In genomic region chr11:96207459-96208449, GRCh38 we compare ENCODE assay signal across 8 cellular contexts.
DNase-seq lines count a peak whose midpoint lies in the region; ATAC-seq, FAIRE-seq and TF ChIP-seq lines count a peak whose summit lies in the region.

No MANE protein-coding gene starts in this region.

- H3K4me3 ChIP-seq in GM23248 (no peak overlapping the region), endothelial cell of umbilical vein (replicated peaks in 1 of 3; ENCODE audit: insufficient read depth in 1 of 3, low read depth in 1 of 3, low read length in 3 of 3) (peak overlapping the region in 1 of 3 experiments; percentile 42), skeletal muscle satellite cell (ENCODE audit: low read length) (no peak overlapping the region)

- no peaks in the 10 kb centered on the region for H4K20me1 ChIP-seq in GM23248 (ENCODE audit: insufficient read depth)
- no peaks in the 10 kb centered on the region for H4K20me1 ChIP-seq in endothelial cell of umbilical vein (replicated peaks; ENCODE audit: control insufficient read depth, extremely low read depth, insufficient read depth, low read length)

- H3F3A ChIP-seq in GM23248 (ENCODE audit: insufficient read depth): peaks cover 37% of the 10 kb centered on the region

- DNase-seq in GM23248 (peak; percentile 8), endothelial cell of umbilical vein (ENCODE audit: low read depth, low spot score) (peak; percentile 89), NCI-H524 (lab: John Stamatoyannopoulos, UW) (no peak), COLO668 (lab: John Stamatoyannopoulos, UW; ENCODE audit: unreplicated experiment) (no peak)

- in situ Hi-C loops in GM23248 (cut with MboI): no loop called here

- peaks cover 45% of the 10 kb centered on the region for H3K4me1 ChIP-seq in GM23248 (ENCODE audit: insufficient read depth)
- peaks cover 48% of the 10 kb centered on the region for H3K4me1 ChIP-seq in endothelial cell of umbilical vein (ENCODE audit: control insufficient read depth, extremely low read depth, insufficient read depth, low read length)
- H3K4me1 ChIP-seq in skeletal muscle satellite cell (ENCODE audit: control insufficient read depth, insufficient read depth, low read length): peaks cover 32% of the 10 kb centered on the region

- intact Hi-C loops in endothelial cell of umbilical vein (cut with micrococcal nuclease): loop anchor here (1.0 to 5.0 kb wide), 8 partner anchors 8 to 195 kb away; partner anchors contain the start of gene MAML2

- H3K79me2 ChIP-seq in GM23248 (ENCODE audit: insufficient read depth) (peaks cover 100% of the 10 kb centered on the region), endothelial cell of umbilical vein (ENCODE audit: control insufficient read depth, insufficient read depth, low read length) (peaks cover 5% of the 10 kb centered on the region)

- H3K27me3 ChIP-seq in GM23248 (replicated peaks; ENCODE audit: insufficient read depth) (no peaks in the 10 kb centered on the region), endothelial cell of umbilical vein (ENCODE audit: control insufficient read depth in 2 of 2, insufficient read depth in 2 of 2, low read length in 2 of 2) (no peaks in the 10 kb centered on the region), skeletal muscle satellite cell (ENCODE audit: control insufficient read depth, insufficient read depth, low read length) (no peaks in the 10 kb centered on the region)

- no peaks in the 10 kb centered on the region for H3K9me1 ChIP-seq in endothelial cell of umbilical vein (replicated peaks; ENCODE audit: control insufficient read depth, extremely low read depth, insufficient read depth, low read length)

- 72 to 75% methylated on average over 5 of the region's 5 CpGs for WGBS in GM23248 (ENCODE audit: low coverage in 1 of 2, low lambda C conversion rate in 2 of 2, missing lambda C conversion rate in 2 of 2), 2 experiments

- H2AFZ ChIP-seq in GM23248: no peak overlapping the region
- H2AFZ ChIP-seq in endothelial cell of umbilical vein (ENCODE audit: low read depth, low read length): no peak overlapping the region

- FAIRE-seq in endothelial cell of umbilical vein (lab: Jason Lieb, UNC): peak; percentile 87

- H3K4me2 ChIP-seq in GM23248 (ENCODE audit: unreplicated experiment) (no peak overlapping the region), endothelial cell of umbilical vein (ENCODE audit: insufficient read depth, low read length) (peak overlapping the region; percentile 95), skeletal muscle satellite cell (ENCODE audit: low read length) (peak overlapping the region; percentile 17)

- H3K27ac ChIP-seq in GM23248 (no peak overlapping the region), endothelial cell of umbilical vein (ENCODE audit: insufficient read depth, low read depth, low read length) (peak overlapping the region; percentile 94)

- CTCF ChIA-PET in endothelial cell of umbilical vein (lab: Charles Lee): interaction anchor here (0.7 to 2.1 kb wide), 17 partner anchors 11 to 418 kb away, joined by 3 to 15 read pairs (median 4); partner anchors contain the start of genes FAM76B and MAML2

- ATAC-seq in GM21381 (IDR thresholded peaks at IDR 0.05; ENCODE audit: unreplicated experiment) (no peak), HG02588 (IDR thresholded peaks at IDR 0.05; ENCODE audit: unreplicated experiment) (no peak)

- peak; percentile 72 for TF ChIP-seq POLR2A in endothelial cell of umbilical vein (IDR thresholded peaks at IDR 0.05; ENCODE audit: low read depth, low read length)

- H3K9me2 ChIP-seq in GM23248 (ENCODE audit: insufficient read depth): no peaks in the 10 kb centered on the region

- no peak for TF ChIP-seq CTCF in endothelial cell of umbilical vein (IDR thresholded peaks at IDR 0.05; ENCODE audit: extremely low read depth in 1 of 2, insufficient read depth in 1 of 2, low read depth in 1 of 2, low read length in 2 of 2)

- dilution Hi-C loops in endothelial cell of umbilical vein (cut with MboI; ENCODE audit: extremely low pct_ligation_motif_present, low sequenced_read_pairs): no loop called here

- no peak overlapping the region for H3K9ac ChIP-seq in GM23248
- peak overlapping the region; percentile 62 for H3K9ac ChIP-seq in endothelial cell of umbilical vein (replicated peaks; ENCODE audit: extremely low read depth, insufficient read depth, low read length)
- H3K9ac ChIP-seq in skeletal muscle satellite cell (ENCODE audit: low read depth, low read length): no peak overlapping the region

- TSS peak; percentile 99 for BruUV-seq in endothelial cell of umbilical vein (replicated peaks; lab: Mats Ljungman, UMichigan)

- H3K36me3 ChIP-seq in GM23248 (ENCODE audit: low read depth) (no peaks in the 10 kb centered on the region), endothelial cell of umbilical vein (ENCODE audit: control insufficient read depth in 2 of 2, extremely low read depth in 1 of 2, insufficient read depth in 2 of 2, low read length in 2 of 2) (no peaks in the 10 kb centered on the region), skeletal muscle satellite cell (ENCODE audit: insufficient read depth, low read length) (peaks cover 4% of the 10 kb centered on the region)

- H3K9me3 ChIP-seq in GM23248 (ENCODE audit: low read depth) (no peaks in the 10 kb centered on the region), endothelial cell of umbilical vein (replicated peaks; ENCODE audit: control insufficient read depth, insufficient read depth, low read length) (no peaks in the 10 kb centered on the region), skeletal muscle satellite cell (replicated peaks; ENCODE audit: low read length) (no peaks in the 10 kb centered on the region)

- POLR2A ChIA-PET in endothelial cell of umbilical vein (lab: Charles Lee): interaction anchor here (0.7 kb wide), 1 partner anchor 100 kb away, joined by 3 read pairs; no protein-coding TSS in a partner anchor

TF ChIP-seq in PFSK-1, 5 proteins besides CTCF, POLR2A, EP300 and RAD21:
- TF ChIP-seq TAF1 (IDR thresholded peaks at IDR 0.05; ENCODE audit: borderline replicate concordance, insufficient read depth, low read length) (no peak), SIN3A (IDR thresholded peaks at IDR 0.05; ENCODE audit: borderline replicate concordance, insufficient read depth, low read length) (0 out of 2 replicates have a peak, but pooled peaks have one; percentile 63)
- TF ChIP-seq, protein P1, sequence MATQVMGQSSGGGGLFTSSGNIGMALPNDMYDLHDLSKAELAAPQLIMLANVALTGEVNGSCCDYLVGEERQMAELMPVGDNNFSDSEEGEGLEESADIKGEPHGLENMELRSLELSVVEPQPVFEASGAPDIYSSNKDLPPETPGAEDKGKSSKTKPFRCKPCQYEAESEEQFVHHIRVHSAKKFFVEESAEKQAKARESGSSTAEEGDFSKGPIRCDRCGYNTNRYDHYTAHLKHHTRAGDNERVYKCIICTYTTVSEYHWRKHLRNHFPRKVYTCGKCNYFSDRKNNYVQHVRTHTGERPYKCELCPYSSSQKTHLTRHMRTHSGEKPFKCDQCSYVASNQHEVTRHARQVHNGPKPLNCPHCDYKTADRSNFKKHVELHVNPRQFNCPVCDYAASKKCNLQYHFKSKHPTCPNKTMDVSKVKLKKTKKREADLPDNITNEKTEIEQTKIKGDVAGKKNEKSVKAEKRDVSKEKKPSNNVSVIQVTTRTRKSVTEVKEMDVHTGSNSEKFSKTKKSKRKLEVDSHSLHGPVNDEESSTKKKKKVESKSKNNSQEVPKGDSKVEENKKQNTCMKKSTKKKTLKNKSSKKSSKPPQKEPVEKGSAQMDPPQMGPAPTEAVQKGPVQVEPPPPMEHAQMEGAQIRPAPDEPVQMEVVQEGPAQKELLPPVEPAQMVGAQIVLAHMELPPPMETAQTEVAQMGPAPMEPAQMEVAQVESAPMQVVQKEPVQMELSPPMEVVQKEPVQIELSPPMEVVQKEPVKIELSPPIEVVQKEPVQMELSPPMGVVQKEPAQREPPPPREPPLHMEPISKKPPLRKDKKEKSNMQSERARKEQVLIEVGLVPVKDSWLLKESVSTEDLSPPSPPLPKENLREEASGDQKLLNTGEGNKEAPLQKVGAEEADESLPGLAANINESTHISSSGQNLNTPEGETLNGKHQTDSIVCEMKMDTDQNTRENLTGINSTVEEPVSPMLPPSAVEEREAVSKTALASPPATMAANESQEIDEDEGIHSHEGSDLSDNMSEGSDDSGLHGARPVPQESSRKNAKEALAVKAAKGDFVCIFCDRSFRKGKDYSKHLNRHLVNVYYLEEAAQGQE (IDR thresholded peaks at IDR 0.05; ENCODE audit: insufficient read depth in 1 of 2, low read depth in 2 of 2, low read length in 2 of 2): no peak
TF ChIP-seq in PFSK-1: peak in this region for 1.

TF ChIP-seq in endothelial cell of umbilical vein, 7 proteins besides CTCF, POLR2A, EP300 and RAD21:
- TF ChIP-seq, protein P2, sequence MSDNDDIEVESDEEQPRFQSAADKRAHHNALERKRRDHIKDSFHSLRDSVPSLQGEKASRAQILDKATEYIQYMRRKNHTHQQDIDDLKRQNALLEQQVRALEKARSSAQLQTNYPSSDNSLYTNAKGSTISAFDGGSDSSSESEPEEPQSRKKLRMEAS (IDR thresholded peaks at IDR 0.05; ENCODE audit: insufficient read depth, insufficient read length): no peak
- TF ChIP-seq GATA2 (IDR thresholded peaks at IDR 0.05; ENCODE audit: insufficient read depth, insufficient read length, low read depth, low read length) (peak; percentile 86), MYC (IDR thresholded peaks at IDR 0.05; ENCODE audit: low read depth, low read length) (no peak), EZH2 (IDR thresholded peaks at IDR 0.05; ENCODE audit: borderline replicate concordance, low read depth, low read length, severe bottlenecking) (no peak), JUN (IDR thresholded peaks at IDR 0.05; ENCODE audit: borderline replicate concordance, insufficient read depth, insufficient read length, low read depth) (peak; percentile 84), POLR2AphosphoS5 (IDR thresholded peaks at IDR 0.05; ENCODE audit: insufficient read depth, low read depth, low read length) (peak; percentile 75), FOS (IDR thresholded peaks at IDR 0.05; ENCODE audit: borderline replicate concordance, insufficient read depth, low read length) (peak; percentile 44)

Comparison
In these comparisons a context has a peak if more than half of its experiments do, and no peak if none do; other contexts are left out.
1. DNase-seq: peak in GM23248 (single experiment) and endothelial cell of umbilical vein (single experiment); none in NCI-H524 (0 of 2) and COLO668 (single experiment).